ENCODE assay signal across 8 cellular contexts in genomic region chr6:165987483-165988305, GRCh38.
DNase-seq lines count a peak whose midpoint lies in the region; ATAC-seq and TF ChIP-seq lines count a peak whose summit lies in the region.

No MANE protein-coding gene starts in this region.

- no peak overlapping the region for H3K9ac ChIP-seq in HUES48 (ENCODE audit: low read depth, low read length)

- WGBS in spleen, 5 donors: 1 to 3% (median 2%) methylated on average over 33 to 51 of the region's 51 CpGs

- DNase-seq in iPS-NIHi11 (ENCODE audit: low spot score) (peak; percentile 78), spleen (no peak), T-helper 17 cell (no peak), NCI-H526 (lab: John Stamatoyannopoulos, UW) (no peak)
- DNase-seq in stimulated activated CD8-positive, alpha-beta memory T cell treated with anti-CD3 and anti-CD28 coated beads, Interleukin-4, amount 100 ng/mL, for 48 hours: no peak

- H3K27me3 ChIP-seq in HUES48 (ENCODE audit: control insufficient read depth, insufficient read depth, low read length) (peaks cover 100% of the 10 kb centered on the region), spleen (replicated peaks in 1 of 7) (peaks cover 0 to 81% (median 32%) of the 10 kb centered on the region in 7 donors)

- H3K27me3 Mint-ChIP-seq in brain: peaks cover 80% of the 10 kb centered on the region
- peaks cover 49% of the 10 kb centered on the region for H3K27me3 Mint-ChIP-seq in T-helper 17 cell

- H3K4me1 ChIP-seq in HUES48 (ENCODE audit: control insufficient read depth, insufficient read depth, low read length) (peaks cover 7% of the 10 kb centered on the region; the same call in 1 of the 2 replicates), spleen (peaks cover 0 to 24% (median 18%) of the 10 kb centered on the region in 6 donors)

- H3K9me3 ChIP-seq in HUES48 (ENCODE audit: control insufficient read depth, insufficient read depth, low read length) (no peaks in the 10 kb centered on the region), spleen (no peaks in the 10 kb centered on the region), T-helper 17 cell (ENCODE audit: control insufficient read depth, low read length, poor library complexity, severe bottlenecking) (no peaks in the 10 kb centered on the region)

- no peaks in the 10 kb centered on the region for H3K36me3 ChIP-seq in HUES48 (ENCODE audit: control insufficient read depth, insufficient read depth, low read length)
- H3K36me3 ChIP-seq in spleen: no peaks in the 10 kb centered on the region

- TF ChIP-seq CTCF in brain (conservative IDR thresholded peaks at IDR 0.05) (no peak), spleen (IDR thresholded peaks at IDR 0.05 in 8 of 11, conservative IDR thresholded peaks at IDR 0.05 in 3 of 11) (no peak)

- H3K4me1 Mint-ChIP-seq in brain (peaks cover 46% of the 10 kb centered on the region), T-helper 17 cell (peaks cover 8% of the 10 kb centered on the region)

- H3K36me3 Mint-ChIP-seq in brain (no peaks in the 10 kb centered on the region), T-helper 17 cell (ENCODE audit: low read depth) (peaks cover 2% of the 10 kb centered on the region)

- intact Hi-C loops in spleen (cut with DNase I; ENCODE audit: low total_unique reads): no loop called here

- peak overlapping the region; percentile 60 for H3K4me3 ChIP-seq in HUES48 (ENCODE audit: low read depth, low read length)
- H3K4me3 ChIP-seq in spleen: peak overlapping the region in 6 of 8 donors; percentile 4 to 57 (median 20)

- H3K27ac Mint-ChIP-seq in brain (peak overlapping the region; percentile 16 to 95 (median 78)), T-helper 17 cell (no peak overlapping the region)

- H3K27ac ChIP-seq in HUES48 (ENCODE audit: low read depth, low read length) (no peak overlapping the region), spleen (no peak overlapping the region)

- H3K4me3 Mint-ChIP-seq in brain: peak overlapping the region; percentile 86 to 98 (median 89)
- no peak overlapping the region for H3K4me3 Mint-ChIP-seq in T-helper 17 cell

- no peak for TF ChIP-seq POLR2A in spleen (IDR thresholded peaks at IDR 0.05)

- peaks cover 0 to 8% (median 3%) of the 10 kb centered on the region in 5 experiments for H3K9me3 Mint-ChIP-seq in brain

- ATAC-seq in HG03039 (IDR thresholded peaks at IDR 0.05; ENCODE audit: unreplicated experiment) (no peak), T-helper 17 cell (no peak)
